In the genomic region with DNA sequence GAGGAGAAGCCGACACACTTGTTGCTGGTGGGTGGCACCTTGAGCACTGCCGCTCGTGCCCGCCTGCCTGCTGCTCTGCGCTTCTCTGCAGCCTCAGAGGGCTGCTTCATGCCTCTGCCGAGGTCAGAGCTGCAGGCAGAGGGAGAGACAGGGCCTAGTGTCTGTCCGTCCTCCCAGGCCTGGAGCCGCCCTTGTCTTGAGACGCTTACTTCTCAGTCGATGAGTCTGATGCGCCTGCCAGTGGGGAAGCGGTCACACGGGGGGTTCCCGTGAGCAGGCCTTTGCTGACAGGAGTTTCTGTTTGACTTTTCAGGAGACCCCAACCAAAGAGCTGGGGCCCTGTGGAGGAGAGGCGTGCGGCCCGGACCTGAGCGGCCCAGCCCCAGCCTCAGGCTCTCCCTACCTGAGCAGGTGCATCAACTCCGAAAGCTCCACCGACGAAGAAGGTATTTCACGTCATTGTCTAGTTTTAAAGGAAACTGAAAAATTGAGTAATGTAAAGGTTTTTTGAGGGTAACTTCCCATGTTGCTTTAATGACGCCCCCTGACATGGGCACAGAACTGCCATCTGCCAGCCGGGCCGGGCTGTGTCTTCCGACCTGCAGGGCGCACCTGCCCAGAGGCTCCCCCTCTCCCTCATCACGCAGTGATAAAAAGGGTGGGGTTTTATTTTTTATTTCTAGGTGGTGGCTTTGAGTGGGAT, we compare ENCODE assay signal across 1 cellular context.
TF ChIP-seq lines count a peak whose summit lies in the region.

No MANE protein-coding gene starts in this region.

TF ChIP-seq in WTC11, 78 proteins besides CTCF, POLR2A, EP300 and RAD21 (continued from another document):
- TF ChIP-seq ZNF512 (CRISPR knock-in tag; IDR thresholded peaks at IDR 0.05; ENCODE audit: borderline replicate concordance) = no peak
- TF ChIP-seq, protein P1, sequence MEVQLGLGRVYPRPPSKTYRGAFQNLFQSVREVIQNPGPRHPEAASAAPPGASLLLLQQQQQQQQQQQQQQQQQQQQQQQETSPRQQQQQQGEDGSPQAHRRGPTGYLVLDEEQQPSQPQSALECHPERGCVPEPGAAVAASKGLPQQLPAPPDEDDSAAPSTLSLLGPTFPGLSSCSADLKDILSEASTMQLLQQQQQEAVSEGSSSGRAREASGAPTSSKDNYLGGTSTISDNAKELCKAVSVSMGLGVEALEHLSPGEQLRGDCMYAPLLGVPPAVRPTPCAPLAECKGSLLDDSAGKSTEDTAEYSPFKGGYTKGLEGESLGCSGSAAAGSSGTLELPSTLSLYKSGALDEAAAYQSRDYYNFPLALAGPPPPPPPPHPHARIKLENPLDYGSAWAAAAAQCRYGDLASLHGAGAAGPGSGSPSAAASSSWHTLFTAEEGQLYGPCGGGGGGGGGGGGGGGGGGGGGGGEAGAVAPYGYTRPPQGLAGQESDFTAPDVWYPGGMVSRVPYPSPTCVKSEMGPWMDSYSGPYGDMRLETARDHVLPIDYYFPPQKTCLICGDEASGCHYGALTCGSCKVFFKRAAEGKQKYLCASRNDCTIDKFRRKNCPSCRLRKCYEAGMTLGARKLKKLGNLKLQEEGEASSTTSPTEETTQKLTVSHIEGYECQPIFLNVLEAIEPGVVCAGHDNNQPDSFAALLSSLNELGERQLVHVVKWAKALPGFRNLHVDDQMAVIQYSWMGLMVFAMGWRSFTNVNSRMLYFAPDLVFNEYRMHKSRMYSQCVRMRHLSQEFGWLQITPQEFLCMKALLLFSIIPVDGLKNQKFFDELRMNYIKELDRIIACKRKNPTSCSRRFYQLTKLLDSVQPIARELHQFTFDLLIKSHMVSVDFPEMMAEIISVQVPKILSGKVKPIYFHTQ (CRISPR knock-in tag; IDR thresholded peaks at IDR 0.05) = no peak
- TF ChIP-seq ZNF232 (CRISPR knock-in tag; IDR thresholded peaks at IDR 0.05) = no peak
